In genomic region chr9:114421147-114421546, GRCh38 we compare ENCODE assay signal across 25 cellular contexts.
"Had no signal": no experiment of that assay in that cellular context is flagged by ENCODE, and none has a peak within 500 bp of the region (broad histone marks: within the 10 kb centered on the region; RNA-seq: fewer than 3 reads in every experiment).

No MANE protein-coding gene starts in this region.

- H3K4me1 ChIP-seq: left lung, right atrium auricular region, right lobe of liver, thyroid gland, uterus had no signal

- FAIRE-seq: islet of Langerhans, kidney had no signal

- H3K36me3 ChIP-seq: heart left ventricle, left lung, neural progenitor cell, ovary, right atrium auricular region, right lobe of liver, thyroid gland, uterus had no signal

- DNase-seq: heart left ventricle; hypothalamus; immature natural killer cell; kidney; left colon; mesendoderm; naive B cell; natural killer cell; nephron progenitor cell; stimulated activated CD4-positive, alpha-beta T cell treated with anti-CD3 and anti-CD28 coated beads, Interleukin-4, amount 100 ng/mL, for 24 hours; stimulated activated naive CD4-positive, alpha-beta T cell treated with Interleukin-2 at 50 U/mL for 16 hours; stimulated activated naive CD8-positive, alpha-beta T cell treated with anti-CD3 and anti-CD28 coated beads, Interleukin-15, amount 100 ng/mL, for 72 hours; substantia nigra; testis; thyroid gland; uterus had no signal

- H3K27me3 ChIP-seq: left lung, neural progenitor cell, ovary, right atrium auricular region, right lobe of liver, testis, thyroid gland, uterus had no signal

- H3K9me3 ChIP-seq: heart left ventricle, left lung, ovary, right atrium auricular region, right lobe of liver, testis, thyroid gland, uterus had no signal

- ATAC-seq: heart left ventricle; left colon; left lung; natural killer cell; right lobe of liver; stimulated activated memory B cell treated with anti-CD40 and anti-IgM and Interleukin-4, amounts not matched to agents 10 μg/mL and 1 μg/mL and 100 μg/mL, for 72 hours; stimulated activated naive CD8-positive, alpha-beta T cell treated with anti-CD3 and anti-CD28 coated beads, Interleukin-15, amount 100 ng/mL, for 72 hours had no signal

- H3K9ac ChIP-seq: neural progenitor cell had no signal

- H3K27ac ChIP-seq: heart left ventricle, left lung, neural progenitor cell, ovary, right atrium auricular region, right lobe of liver, skin epidermis, testis, thyroid gland, uterus had no signal

- H3K4me2 ChIP-seq: neural progenitor cell had no signal

- H3K4me3 ChIP-seq: heart left ventricle, left lung, lung, neural progenitor cell, ovary, right atrium auricular region, right lobe of liver, skin epidermis, testis, thyroid gland, uterus had no signal

- H2AFZ ChIP-seq: neural progenitor cell had no signal
